11 cellular contexts compared by ENCODE assay signal in genomic region chr17:48554412-48555090, GRCh38. TPM values are rescaled to one million over a fixed set of nuclear protein-coding genes. Genes with fewer than 3 reads are reported as not detected.
DNase-seq lines count a peak whose midpoint lies in the region; ATAC-seq and TF ChIP-seq lines count a peak whose summit lies in the region.
"Had no signal": no experiment of that assay in that cellular context is flagged by ENCODE, and none has a peak within 500 bp of the region (broad histone marks: within the 10 kb centered on the region; RNA-seq: fewer than 3 reads in every experiment).

No MANE protein-coding gene starts in this region.

- H3K27ac ChIP-seq in cardiac muscle cell (peak overlapping the region; percentile 91), coronary artery (peak overlapping the region; percentile 80 to 87), mesendoderm (ENCODE audit: low read depth, low read length) (no peak overlapping the region), upper lobe of right lung (peak overlapping the region; percentile 55)
- H3K27ac ChIP-seq: neutrophil, SJSA1 had no signal

- H3K23ac ChIP-seq in mesendoderm (ENCODE audit: low read length) = no peak overlapping the region

- H2BK15ac ChIP-seq in mesendoderm (replicated peaks; ENCODE audit: low read depth) = no peak overlapping the region

- TF ChIP-seq CTCF in cardiac muscle cell (IDR thresholded peaks at IDR 0.05; ENCODE audit: low read depth, low read length) (no peak), coronary artery (IDR thresholded peaks at IDR 0.05) (no peak), upper lobe of right lung (IDR thresholded peaks at IDR 0.05) (no peak)

- no peak overlapping the region for H2AK5ac ChIP-seq in mesendoderm (ENCODE audit: low read length)

- no peak for ATAC-seq in Right ventricle myocardium inferior
- ATAC-seq in upper lobe of right lung = no peak
- no peak for ATAC-seq in GM19324 (IDR thresholded peaks at IDR 0.05; ENCODE audit: low FRiP score, unreplicated experiment)
- ATAC-seq in GM18861 (IDR thresholded peaks at IDR 0.05; ENCODE audit: unreplicated experiment) = no peak

- H3K79me1 ChIP-seq in mesendoderm (ENCODE audit: low read length) = no peaks in the 10 kb centered on the region

- H3K36me3 ChIP-seq in cardiac muscle cell (no peaks in the 10 kb centered on the region), mesendoderm (ENCODE audit: control insufficient read depth, insufficient read depth, low read length) (no peaks in the 10 kb centered on the region), upper lobe of right lung (no peaks in the 10 kb centered on the region)
- H3K36me3 ChIP-seq: neutrophil had no signal

- no peaks in the 10 kb centered on the region for H3K79me2 ChIP-seq in mesendoderm (ENCODE audit: control insufficient read depth, insufficient read depth, low read length)

- H2BK5ac ChIP-seq in mesendoderm (ENCODE audit: low read length) = no peak overlapping the region

- H3K9me3 ChIP-seq in cardiac muscle cell (ENCODE audit: low read depth) = no peaks in the 10 kb centered on the region
- no peaks in the 10 kb centered on the region for H3K9me3 ChIP-seq in upper lobe of right lung
- H3K9me3 ChIP-seq: neutrophil, SJSA1 had no signal

- WGBS in mesendoderm (ENCODE audit: extremely low coverage, insufficient coverage, low lambda C conversion rate) = no CpG with 5 or more reads among the region's 41 CpGs

- intact Hi-C loops in Right ventricle myocardium inferior (cut with DNase I) (no loop called here), upper lobe of right lung (cut with DNase I) (no loop called here)

- peak overlapping the region; percentile 3 for H3K18ac ChIP-seq in mesendoderm (ENCODE audit: low read length)

- H3K4me3 ChIP-seq in cardiac muscle cell (peak overlapping the region; percentile 51), coronary artery (peak overlapping the region; percentile 73), mesendoderm (ENCODE audit: low read length) (no peak overlapping the region), upper lobe of right lung (peak overlapping the region; percentile 46)

- H3K4me2 ChIP-seq in mesendoderm (ENCODE audit: low read length) = peak overlapping the region; percentile 71

- H3K9ac ChIP-seq in mesendoderm (ENCODE audit: low read length) = peak overlapping the region; percentile 47

- peak overlapping the region; percentile 73 for H3K56ac ChIP-seq in mesendoderm (ENCODE audit: low read length)

- no peak overlapping the region for H4K5ac ChIP-seq in mesendoderm (ENCODE audit: low read length)

- no peak overlapping the region for H4K8ac ChIP-seq in mesendoderm (ENCODE audit: low read depth, low read length)

- no peak for DNase-seq in cardiac muscle cell (ENCODE audit: low read depth in 1 of 2, low spot score in 1 of 2)
- no peak for DNase-seq in Right ventricle myocardium inferior (ENCODE audit: missing footprints)
- DNase-seq in coronary artery (ENCODE audit: low spot score) = no peak
- DNase-seq in mesendoderm = no peak
- peak; percentile 56 for DNase-seq in upper lobe of right lung
- DNase-seq in iPS-NIHi11 (ENCODE audit: low spot score) = no peak

- H3K27me3 ChIP-seq in cardiac muscle cell = peaks cover 77% of the 10 kb centered on the region
- peaks cover 81% of the 10 kb centered on the region for H3K27me3 ChIP-seq in mesendoderm (ENCODE audit: insufficient read depth, low read length, poor library complexity)
- peaks cover 29% of the 10 kb centered on the region for H3K27me3 ChIP-seq in upper lobe of right lung
- H3K27me3 ChIP-seq: SJSA1 had no signal

- H2BK120ac ChIP-seq in mesendoderm (ENCODE audit: low read depth, low read length) = no peak overlapping the region

- H3K4me1 ChIP-seq in cardiac muscle cell (ENCODE audit: low read depth) (peaks cover 73% of the 10 kb centered on the region), mesendoderm (ENCODE audit: control insufficient read depth, low read depth, low read length) (no peaks in the 10 kb centered on the region), upper lobe of right lung (peaks cover 8% of the 10 kb centered on the region)
- H3K4me1 ChIP-seq: SJSA1 had no signal

- peak overlapping the region; percentile 23 for H3K4ac ChIP-seq in mesendoderm (ENCODE audit: low read depth, low read length)

RNA-seq across cellular contexts. Expression of gene HOXB2, which starts 9.6 kb away (rescaled TPM):
- total RNA-seq in cardiac muscle cell = 111 and 114 TPM in 2 replicates
- polyA plus RNA-seq in cardiac muscle cell = 107 and 116 TPM in 2 replicates
- 2.5 TPM for total RNA-seq in Right ventricle myocardium inferior
- 0.03 TPM for polyA plus RNA-seq in mesendoderm (2013, experiment 1 of 2)
- polyA plus RNA-seq in mesendoderm (2013, experiment 2 of 2) = 0.04 TPM
- total RNA-seq in upper lobe of right lung = 11.0 TPM
- total RNA-seq: temporal lobe had no signal

RNA-seq across cellular contexts. Expression of gene HOXB4, which starts 23.6 kb away (rescaled TPM):
- 12.2 and 12.5 TPM in 2 replicates for total RNA-seq in cardiac muscle cell
- 5.4 TPM in 2 replicates for polyA plus RNA-seq in cardiac muscle cell
- total RNA-seq in Right ventricle myocardium inferior = 0.38 TPM
- not detected for polyA plus RNA-seq in mesendoderm (2013, experiment 1 of 2)
- polyA plus RNA-seq in mesendoderm (2013, experiment 2 of 2) = not detected
- 4.9 TPM for total RNA-seq in upper lobe of right lung
- total RNA-seq: temporal lobe had no signal

RNA-seq across cellular contexts. Expression of gene HOXB1, which starts 23.7 kb away (rescaled TPM):
- total RNA-seq in cardiac muscle cell = 5.9 and 6.6 TPM in 2 replicates
- 9.1 and 12.4 TPM in 2 replicates for polyA plus RNA-seq in cardiac muscle cell
- not detected for total RNA-seq in Right ventricle myocardium inferior
- polyA plus RNA-seq in mesendoderm (2013, experiment 1 of 2) = 0.17 TPM
- 0.18 TPM for polyA plus RNA-seq in mesendoderm (2013, experiment 2 of 2)
- not detected for total RNA-seq in upper lobe of right lung
- total RNA-seq: SJSA1, temporal lobe had no signal

RNA-seq across cellular contexts. Expression of gene HOXB3, which starts 35.5 kb away (rescaled TPM):
- total RNA-seq in cardiac muscle cell (37.7 and 42.4 TPM in 2 replicates), Right ventricle myocardium inferior (1.2 TPM), upper lobe of right lung (13.3 TPM)
- polyA plus RNA-seq in cardiac muscle cell = 24.7 and 24.9 TPM in 2 replicates
- 0.03 TPM for polyA plus RNA-seq in mesendoderm (2013, experiment 1 of 2)
- not detected for polyA plus RNA-seq in mesendoderm (2013, experiment 2 of 2)
- total RNA-seq: temporal lobe had no signal

RNA-seq across cellular contexts. Expression of gene HOXB5, which starts 39.0 kb away (rescaled TPM):
- 0.24 TPM in 1 of 2 replicates, not detected in the other for total RNA-seq in cardiac muscle cell
- polyA plus RNA-seq in cardiac muscle cell = 0.46 and 1.9 TPM in 2 replicates
- total RNA-seq in Right ventricle myocardium inferior = not detected
- not detected for polyA plus RNA-seq in mesendoderm (2013, experiment 1 of 2)
- not detected for polyA plus RNA-seq in mesendoderm (2013, experiment 2 of 2)
- 4.4 TPM for total RNA-seq in upper lobe of right lung
- total RNA-seq: temporal lobe had no signal
